20 cellular contexts compared by ENCODE assay signal in genomic region chr5:134570886-134571285, GRCh38. TPM values are rescaled to one million over a fixed set of nuclear protein-coding genes. Genes with fewer than 3 reads are reported as not detected.
DNase-seq lines count a peak whose midpoint lies in the region; ATAC-seq and TF ChIP-seq lines count a peak whose summit lies in the region.
"Had no signal": no experiment of that assay in that cellular context is flagged by ENCODE, and none has a peak within 500 bp of the region (broad histone marks: within the 10 kb centered on the region; RNA-seq: fewer than 3 reads in every experiment).

No MANE protein-coding gene starts in this region.

- peaks cover 6% of the 10 kb centered on the region for H4K20me1 ChIP-seq in IMR-90 (ENCODE audit: insufficient read depth, low read length)

- TF ChIP-seq CTCF in IMR-90 (conservative IDR thresholded peaks at IDR 0.05; ENCODE audit: low read depth, low read length): no peak
- no peak for TF ChIP-seq CTCF in ovary (IDR thresholded peaks at IDR 0.05)

- no peak overlapping the region for H3K23ac ChIP-seq in IMR-90 (ENCODE audit: low read depth, low read length)

- DNase-seq in IMR-90 (no peak), Right ventricle myocardium superior (peak; percentile 57), ovary (peak in 3 of 5 donors; percentile 25 to 47 (median 33)), HK-2 (ENCODE audit: unreplicated experiment) (no peak), NCI-H748 (lab: John Stamatoyannopoulos, UW; ENCODE audit: unreplicated experiment) (no peak)
- DNase-seq: activated CD4-positive, alpha-beta T cell treated with anti-CD3 and anti-CD28 coated beads, Interleukin-2, amount 50 U/mL, for 4 hours; AML-193; anterior cingulate cortex; Calu3; KBM-7; NCI-H2081; NCI-H510A; stimulated activated CD4-positive, alpha-beta T cell treated with anti-CD3 and anti-CD28 coated beads, Interleukin-2, amount 100 ng/mL, for 48 hours; SW 1271 had no signal

- no peak overlapping the region for H2BK20ac ChIP-seq in IMR-90 (ENCODE audit: low read depth, low read length)

- H3K4me1 ChIP-seq in IMR-90 (ENCODE audit: control insufficient read depth, insufficient read depth, low read length): peaks cover 16% of the 10 kb centered on the region
- H3K4me1 ChIP-seq in ovary (ENCODE audit: insufficient read depth): peaks cover 17% of the 10 kb centered on the region

- ATAC-seq in IMR-90 (ENCODE audit: low read depth) (no peak), Right ventricle myocardium superior (ENCODE audit: poor library complexity) (peak; percentile 4), HG03460 (IDR thresholded peaks at IDR 0.05; ENCODE audit: unreplicated experiment) (no peak), HG03159 (IDR thresholded peaks at IDR 0.05; ENCODE audit: unreplicated experiment) (no peak)
- ATAC-seq in activated T-helper 17 cell treated with anti-CD3 and anti-CD28 coated beads, Interleukin-2, amount 50 U/mL, for 72 hours (replicated peaks): no peak
- ATAC-seq: HCT116 had no signal

- no peaks in the 10 kb centered on the region for H3K9me3 ChIP-seq in IMR-90 (ENCODE audit: control insufficient read depth, insufficient read depth, low read length)
- no peaks in the 10 kb centered on the region for H3K9me3 ChIP-seq in ovary
- H3K9me3 ChIP-seq: suprapubic skin had no signal

- peak overlapping the region; percentile 17 for H2AK9ac ChIP-seq in IMR-90 (replicated peaks; ENCODE audit: low read depth, low read length, poor library complexity)

- no peak overlapping the region for H3K4me3 Mint-ChIP-seq in activated T-helper 17 cell treated with anti-CD3 and anti-CD28 coated beads, Interleukin-2, amount 50 U/mL, for 72 hours
- H3K4me3 Mint-ChIP-seq: mesothelial cell of epicardium had no signal

- H4K8ac ChIP-seq in IMR-90 (ENCODE audit: low read depth in 2 of 2, low read length in 2 of 2): no peak overlapping the region

- no peak for TF ChIP-seq EP300 in ovary (IDR thresholded peaks at IDR 0.05)

- peak overlapping the region; percentile 77 for H3K27ac Mint-ChIP-seq in activated T-helper 17 cell treated with anti-CD3 and anti-CD28 coated beads, Interleukin-2, amount 50 U/mL, for 72 hours
- H3K27ac Mint-ChIP-seq: mesothelial cell of epicardium had no signal

- H3K56ac ChIP-seq in IMR-90 (ENCODE audit: extremely low read depth, insufficient read depth, low read length): no peak overlapping the region

- H4K5ac ChIP-seq in IMR-90 (ENCODE audit: low read depth, low read length): no peak overlapping the region

- no peaks in the 10 kb centered on the region for H3K9me3 Mint-ChIP-seq in activated T-helper 17 cell treated with anti-CD3 and anti-CD28 coated beads, Interleukin-2, amount 50 U/mL, for 72 hours
- H3K9me3 Mint-ChIP-seq: mesothelial cell of epicardium had no signal

- H3K9me1 ChIP-seq in IMR-90 (ENCODE audit: insufficient read depth, low read length): peaks cover 21% of the 10 kb centered on the region

- BruUV-seq in IMR-90 (replicated peaks; lab: Mats Ljungman, UMichigan): no TSS peak

- no peak overlapping the region for H4K91ac ChIP-seq in IMR-90 (ENCODE audit: insufficient read depth, low read depth, low read length)

- no peak overlapping the region for H3K4ac ChIP-seq in IMR-90 (ENCODE audit: low read depth, low read length)

- peaks cover 3 to 49% of the 10 kb centered on the region in 2 experiments; a peak in 2 of 4 replicates for H3K79me1 ChIP-seq in IMR-90 (ENCODE audit: low read depth in 1 of 2, low read length in 2 of 2)

- dilution Hi-C loops in IMR-90 (cut with HindIII; ENCODE audit: low sequenced_read_pairs, unreplicated experiment): no loop called here

- H2BK120ac ChIP-seq in IMR-90 (ENCODE audit: low read depth, low read length): no peak overlapping the region

- H3K4me3 ChIP-seq in IMR-90 (ENCODE audit: insufficient read depth, low read depth, low read length): no peak overlapping the region
- H3K4me3 ChIP-seq in ovary: no peak overlapping the region
- H3K4me3 ChIP-seq: suprapubic skin had no signal

- H3K36me3 ChIP-seq in IMR-90 (ENCODE audit: control insufficient read depth, insufficient read depth, low read length) (peaks cover 72% of the 10 kb centered on the region), ovary (no peaks in the 10 kb centered on the region)

- CTCF ChIA-PET in IMR-90 (lab: Yijun Ruan, JAX): no interaction called here

- H3K14ac ChIP-seq in IMR-90 (replicated peaks; ENCODE audit: low read depth, low read length): no peak overlapping the region

- no peak for TF ChIP-seq POLR2A in IMR-90 (IDR thresholded peaks at IDR 0.05; ENCODE audit: low read depth, low read length)
- TF ChIP-seq POLR2A in ovary (IDR thresholded peaks at IDR 0.05): no peak

- no peak overlapping the region for H2AK5ac ChIP-seq in IMR-90 (ENCODE audit: low read depth, low read length)

- no peak overlapping the region for H2BK15ac ChIP-seq in IMR-90 (ENCODE audit: low read depth, low read length)

- TF ChIP-seq RAD21 in IMR-90 (IDR thresholded peaks at IDR 0.05; ENCODE audit: low read length): no peak

- peaks cover 100% of the 10 kb centered on the region for H3K36me3 Mint-ChIP-seq in activated T-helper 17 cell treated with anti-CD3 and anti-CD28 coated beads, Interleukin-2, amount 50 U/mL, for 72 hours (ENCODE audit: low read depth)

- peaks cover 3% of the 10 kb centered on the region for H3K4me1 Mint-ChIP-seq in activated T-helper 17 cell treated with anti-CD3 and anti-CD28 coated beads, Interleukin-2, amount 50 U/mL, for 72 hours
- H3K4me1 Mint-ChIP-seq: mesothelial cell of epicardium had no signal

- no peak overlapping the region for H2AFZ ChIP-seq in IMR-90 (replicated peaks; ENCODE audit: low read length, poor library complexity)

- intact Hi-C loops in IMR-90 (cut with micrococcal nuclease) (no loop called here), Right ventricle myocardium superior (cut with DNase I) (loop anchor here (10.0 kb wide), 1 partner anchor 126 kb away; no protein-coding TSS in a partner anchor), ovary (cut with DNase I) (loop anchor here in 2 of 4 donors (5.0 to 10.0 kb wide), 2 partner anchors 44 to 156 kb away; partner anchors contain the start of genes CDKN2AIPNL (in 1 of the 2) and JADE2 (in 1 of the 2))

- H3K27me3 ChIP-seq in IMR-90 (ENCODE audit: control insufficient read depth, insufficient read depth, low read length) (no peaks in the 10 kb centered on the region), ovary (no peaks in the 10 kb centered on the region)
- H3K27me3 ChIP-seq: suprapubic skin had no signal

- 95% methylated on average over 4 of the region's 6 CpGs; no CpG with 5 or more reads in 1 of the 2 experiments for WGBS in IMR-90 (ENCODE audit: extremely low coverage in 2 of 2, insufficient read length in 1 of 2), 2 experiments
- WGBS in ovary, 3 donors: 42 to 48% (median 45%) methylated on average over 6 of the region's 6 CpGs

- H2BK5ac ChIP-seq in IMR-90 (ENCODE audit: low read depth, low read length, poor library complexity, severe bottlenecking): no peak overlapping the region

- in situ Hi-C loops in IMR-90 (cut with MboI; ENCODE audit: low sequenced_read_pairs): no loop called here

- H3K27ac ChIP-seq in IMR-90 (ENCODE audit: insufficient read depth, low read length): no peak overlapping the region
- no peak overlapping the region for H3K27ac ChIP-seq in ovary
- H3K27ac ChIP-seq: suprapubic skin had no signal

- no peak overlapping the region for H3K9ac ChIP-seq in IMR-90 (ENCODE audit: low read depth, low read length)

- no peak overlapping the region for H3K18ac ChIP-seq in IMR-90 (ENCODE audit: low read depth, low read length)

- no peaks in the 10 kb centered on the region for H3K27me3 Mint-ChIP-seq in activated T-helper 17 cell treated with anti-CD3 and anti-CD28 coated beads, Interleukin-2, amount 50 U/mL, for 72 hours

- no peak overlapping the region for H3K4me2 ChIP-seq in IMR-90 (ENCODE audit: low read depth, low read length)

- POLR2A ChIA-PET in IMR-90 (lab: Charles Lee; ENCODE audit: unreplicated experiment): no interaction called here

TF ChIP-seq in IMR-90, 13 proteins besides CTCF, POLR2A, EP300 and RAD21 (continues in another document):
- TF ChIP-seq FOS (IDR thresholded peaks at IDR 0.05; ENCODE audit: low read depth, low read length) (no peak), MAZ (IDR thresholded peaks at IDR 0.05; ENCODE audit: borderline replicate concordance, low read depth, low read length) (no peak), CHD1 (IDR thresholded peaks at IDR 0.05; ENCODE audit: low read depth, low read length) (no peak), BHLHE40 (IDR thresholded peaks at IDR 0.05; ENCODE audit: low read depth, low read length) (no peak), SMC3 (IDR thresholded peaks at IDR 0.05; ENCODE audit: low read depth, low read length) (no peak), MAFK (IDR thresholded peaks at IDR 0.05; ENCODE audit: low read depth, low read length) (no peak), ELK1 (IDR thresholded peaks at IDR 0.05; ENCODE audit: borderline replicate concordance, low read depth, low read length) (no peak), CEBPB (IDR thresholded peaks at IDR 0.05; ENCODE audit: low read depth, low read length) (no peak), MXI1 (IDR thresholded peaks at IDR 0.05; ENCODE audit: borderline replicate concordance, low read depth, low read length) (no peak), USF2 (IDR thresholded peaks at IDR 0.05; ENCODE audit: low read depth, low read length) (no peak), RCOR1 (IDR thresholded peaks at IDR 0.05; ENCODE audit: insufficient replicate concordance, low read length) (no peak)

RNA-seq across cellular contexts. Expression of gene JADE2, which starts 45.4 kb away (rescaled TPM):
- total RNA-seq in IMR-90 (2012; rRNA removed) (13.9 and 14.9 TPM in 2 replicates), Right ventricle myocardium superior (25.9 TPM), ovary (10 to 100 TPM; 31.4 to 82.9 (median 74.9) TPM)
- polyA plus RNA-seq in IMR-90 (2012; rRNA removed) (13.3 and 16.7 TPM in 2 replicates), ovary (10 to 100 TPM; 23.2 to 28.1 TPM)
- 10.0 and 16.8 TPM in 2 replicates for polyA plus RNA-seq in IMR-90 (2012; cell fraction: cytosol; rRNA removed)
- polyA plus RNA-seq in IMR-90 (2012; cell fraction: nucleus; rRNA removed; ENCODE audit: low replicate concordance): 19.0 and 26.8 TPM in 2 replicates
- 10 to 100 TPM; 75.3 to 93.3 TPM for total RNA-seq in activated T-helper 17 cell treated with anti-CD3 and anti-CD28 coated beads, Interleukin-2, amount 50 U/mL, for 72 hours

Comparison
In these comparisons a context has a peak if more than half of its experiments do, and no peak if none do; other contexts are left out.
1. DNase-seq: peak in Right ventricle myocardium superior (single experiment) and ovary (3 of 5); none in IMR-90 (single experiment), HK-2 (single experiment) and NCI-H748 (single experiment).